9 cellular contexts compared by ENCODE assay signal in the genomic region with DNA sequence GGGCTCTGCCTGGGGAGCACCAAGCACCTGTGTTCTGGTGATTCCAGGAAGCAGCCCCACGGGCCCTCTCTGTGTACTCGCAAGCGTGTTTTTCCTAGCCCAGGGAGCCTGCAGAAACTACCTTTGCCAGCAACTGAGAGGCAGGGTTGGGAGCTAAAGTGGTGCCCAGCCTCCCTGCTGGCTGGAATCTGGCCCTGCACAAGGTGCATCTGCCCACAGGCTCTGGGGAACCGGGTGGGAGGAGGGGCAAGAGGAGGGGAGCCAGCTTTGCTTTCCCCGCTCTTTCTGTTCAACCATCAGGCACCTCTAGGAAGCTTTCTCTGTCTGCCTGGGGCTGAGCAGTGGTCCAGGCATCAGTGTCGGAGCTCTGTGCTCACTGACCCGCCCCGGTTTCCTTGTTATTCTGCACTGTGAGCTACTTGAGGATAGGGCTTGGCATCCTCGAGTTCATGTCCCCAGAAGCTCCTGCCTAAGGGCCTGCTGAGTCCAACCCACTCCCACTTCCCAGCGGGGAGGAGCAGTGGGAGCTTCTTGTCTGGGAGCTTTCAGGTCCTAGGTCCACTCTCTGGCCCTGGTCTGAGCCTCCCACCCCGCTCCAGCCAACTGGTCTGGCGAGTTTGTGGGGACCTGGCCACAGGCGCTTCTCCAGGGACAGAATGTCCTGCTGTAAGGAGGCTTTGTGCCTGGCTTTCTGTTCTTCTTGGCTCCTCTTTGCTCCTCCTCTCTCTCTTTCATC. TPM values are rescaled to one million over a fixed set of nuclear protein-coding genes. Genes with fewer than 3 reads are reported as not detected.
DNase-seq lines count a peak whose midpoint lies in the region; ATAC-seq and TF ChIP-seq lines count a peak whose summit lies in the region.
"Had no signal": no experiment of that assay in that cellular context is flagged by ENCODE, and none has a peak within 500 bp of the region (broad histone marks: within the 10 kb centered on the region; RNA-seq: fewer than 3 reads in every experiment).

No MANE protein-coding gene starts in this region.

- no peaks in the 10 kb centered on the region for H3K36me3 Mint-ChIP-seq in progenitor cell of endocrine pancreas (ENCODE audit: insufficient read depth)
- H3K36me3 Mint-ChIP-seq: activated CD8-positive, alpha-beta memory T cell treated with anti-CD3 and anti-CD28 coated beads, Interleukin-2, amount 10 ng/mL, durations not matched to agents 7 days and 5 days had no signal

- peak overlapping the region; percentile 64 for H3K27ac Mint-ChIP-seq in progenitor cell of endocrine pancreas

- DNase-seq in Caki2 (ENCODE audit: low read depth) = peak; percentile 39
- DNase-seq in SK-N-MC (ENCODE audit: low read depth, low spot score) = no peak
- peak in 1 of 2 donors; percentile 30 for DNase-seq in foreskin fibroblast
- no peak for DNase-seq in progenitor cell of endocrine pancreas (ENCODE audit: low spot score, unreplicated experiment)
- no peak for DNase-seq in NCI-H2107 treated with DMSO at 0.1 percent for 48 hours (lab: John Stamatoyannopoulos, UW; ENCODE audit: unreplicated experiment)
- no peak for DNase-seq in inferior parietal cortex (ENCODE audit: extremely low spot score)
- DNase-seq in HuH-7 (ENCODE audit: low spot score) = no peak

- H3K9me3 Mint-ChIP-seq in progenitor cell of endocrine pancreas (ENCODE audit: low read depth) = no peaks in the 10 kb centered on the region

- in situ Hi-C loops in Caki2 (cut with HindIII; ENCODE audit: low pct_unique_long_range_greater_than_20kb, low sequenced_read_pairs) = no loop called here

- ATAC-seq in HG03439 (IDR thresholded peaks at IDR 0.05; ENCODE audit: unreplicated experiment) = no peak

- H3K4me3 ChIP-seq in SK-N-MC (no peak overlapping the region), foreskin fibroblast (ENCODE audit: low read depth in 1 of 2, low read length in 2 of 2) (no peak overlapping the region)

- no peaks in the 10 kb centered on the region for H3K27me3 Mint-ChIP-seq in progenitor cell of endocrine pancreas

- H3K36me3 ChIP-seq in SK-N-MC (ENCODE audit: insufficient read depth, low read length) = no peaks in the 10 kb centered on the region

- peak overlapping the region; percentile 34; the same call in 1 of the 2 replicates for H3K27ac ChIP-seq in SK-N-MC

- peaks cover 23% of the 10 kb centered on the region for H3K4me1 Mint-ChIP-seq in progenitor cell of endocrine pancreas (ENCODE audit: low read depth)

- H3K9me3 ChIP-seq in SK-N-MC (ENCODE audit: low read depth, low read length) = no peaks in the 10 kb centered on the region

- H3K4me3 Mint-ChIP-seq in progenitor cell of endocrine pancreas (ENCODE audit: low read depth) = no peak overlapping the region
- H3K4me3 Mint-ChIP-seq: activated CD8-positive, alpha-beta memory T cell treated with anti-CD3 and anti-CD28 coated beads, Interleukin-2, amount 10 ng/mL, durations not matched to agents 7 days and 5 days had no signal

- peak; percentile 12 for TF ChIP-seq CTCF in foreskin fibroblast (IDR thresholded peaks at IDR 0.05; ENCODE audit: low read depth, low read length)
- TF ChIP-seq CTCF in progenitor cell of endocrine pancreas (IDR thresholded peaks at IDR 0.05; ENCODE audit: unreplicated experiment) = peak; percentile 38

- no peak overlapping the region for H3K9ac ChIP-seq in SK-N-MC (ENCODE audit: insufficient read length)

RNA-seq across cellular contexts. Expression of a gene that starts 14.9 kb away (rescaled TPM):
- 0.74 and 2.4 TPM in 2 replicates for total RNA-seq in Caki2 (2014; rRNA removed; shearing (Covaris generic); ENCODE audit: low replicate concordance)
- 8.7 and 9.3 TPM in 2 replicates for total RNA-seq in progenitor cell of endocrine pancreas
- total RNA-seq: activated CD8-positive, alpha-beta memory T cell treated with anti-CD3 and anti-CD28 coated beads, Interleukin-2, amount 10 ng/mL, durations not matched to agents 7 days and 5 days had no signal

RNA-seq across cellular contexts. Expression of a gene that starts 57.3 kb away (rescaled TPM):
- total RNA-seq in Caki2 (2014; rRNA removed; shearing (Covaris generic); ENCODE audit: low replicate concordance) = 2.5 and 7.4 TPM in 2 replicates
- total RNA-seq in progenitor cell of endocrine pancreas = 117 and 128 TPM in 2 replicates

Comparison
In these comparisons a context has a peak if more than half of its experiments do, and no peak if none do; other contexts are left out.
1. RNA of a gene that starts 57.3 kb away (total RNA-seq): 117 to 128 TPM in progenitor cell of endocrine pancreas; 2.5 to 7.4 TPM in Caki2; every median in the first group is over 10 times any median in the second.